ENCODE assay signal across 21 cellular contexts in genomic region chr6:160160929-160161646, GRCh38. TPM values are rescaled to one million over a fixed set of nuclear protein-coding genes. Genes with fewer than 3 reads are reported as not detected.
DNase-seq lines count a peak whose midpoint lies in the region; ATAC-seq and TF ChIP-seq lines count a peak whose summit lies in the region.
"Had no signal": no experiment of that assay in that cellular context is flagged by ENCODE, and none has a peak within 500 bp of the region (broad histone marks: within the 10 kb centered on the region; RNA-seq: fewer than 3 reads in every experiment).

No MANE protein-coding gene starts in this region.

- no peak overlapping the region for H3K4me3 ChIP-seq in right atrium auricular region
- no peak overlapping the region for H3K4me3 ChIP-seq in heart left ventricle
- H3K4me3 ChIP-seq: BLaER1, PC-9, SJCRH30 had no signal

- WGBS in heart left ventricle, 4 donors: 80 to 84% (median 81%) methylated on average over 14 to 15 of the region's 15 CpGs

- H3K27me3 ChIP-seq in right atrium auricular region (no peaks in the 10 kb centered on the region), heart left ventricle (no peaks in the 10 kb centered on the region)
- H3K27me3 ChIP-seq: BLaER1, SJCRH30 had no signal

- H3K36me3 ChIP-seq in right atrium auricular region: no peaks in the 10 kb centered on the region
- H3K36me3 ChIP-seq in heart left ventricle: no peaks in the 10 kb centered on the region
- H3K36me3 ChIP-seq: BLaER1, SJCRH30 had no signal

- peak overlapping the region; percentile 51 for H3K27ac Mint-ChIP-seq in neural crest cell (ENCODE audit: unreplicated experiment)
- H3K27ac Mint-ChIP-seq: HFFc6 had no signal

- H3K27ac ChIP-seq in right atrium auricular region (no peak overlapping the region), heart left ventricle (no peak overlapping the region)
- H3K27ac ChIP-seq: BLaER1, PC-9, SJCRH30 had no signal

- H3K4me3 Mint-ChIP-seq in neural crest cell: no peak overlapping the region
- H3K4me3 Mint-ChIP-seq: CD8-positive, alpha-beta memory T cell; HFFc6 had no signal

- H3K36me3 Mint-ChIP-seq in neural crest cell (ENCODE audit: low read depth): peaks cover 5% of the 10 kb centered on the region

- TF ChIP-seq CTCF in right atrium auricular region (IDR thresholded peaks at IDR 0.05) (no peak), heart left ventricle (IDR thresholded peaks at IDR 0.05) (no peak), neural crest cell (conservative IDR thresholded peaks at IDR 0.05) (no peak)

- TF ChIP-seq POLR2A in heart left ventricle (IDR thresholded peaks at IDR 0.05): no peak

- ATAC-seq in heart left ventricle (no peak), left colon (peak; percentile 49), GM21423 (IDR thresholded peaks at IDR 0.05; ENCODE audit: unreplicated experiment) (no peak), HG03378 (IDR thresholded peaks at IDR 0.05; ENCODE audit: unreplicated experiment) (no peak)

- H3K9me3 ChIP-seq in right atrium auricular region: no peaks in the 10 kb centered on the region
- no peaks in the 10 kb centered on the region for H3K9me3 ChIP-seq in heart left ventricle

- intact Hi-C loops in heart left ventricle (cut with DNase I): no loop called here
- intact Hi-C loops in left colon (cut with DNase I, micrococcal nuclease): no loop called here

- no peaks in the 10 kb centered on the region for H3K9me3 Mint-ChIP-seq in neural crest cell

- H3K4me1 Mint-ChIP-seq in neural crest cell: peaks cover 7% of the 10 kb centered on the region
- H3K4me1 Mint-ChIP-seq: CD8-positive, alpha-beta memory T cell had no signal

- H3K4me1 ChIP-seq in right atrium auricular region (no peaks in the 10 kb centered on the region), heart left ventricle (peaks cover 0 to 4% (median 0%) of the 10 kb centered on the region in 12 donors)
- H3K4me1 ChIP-seq: BLaER1, SJCRH30 had no signal

- DNase-seq in right atrium auricular region (ENCODE audit: low spot score): peak; percentile 43
- DNase-seq in heart left ventricle: no peak
- no peak for DNase-seq in left colon
- no peak for DNase-seq in neural crest cell (ENCODE audit: low read depth, low spot score)
- DNase-seq in NCI-H2196 (lab: John Stamatoyannopoulos, UW; ENCODE audit: unreplicated experiment): no peak
- DNase-seq in activated T-cell treated with anti-CD3 and anti-CD28 coated beads, Interleukin-2, amount 50 U/mL, for 1 hour: no peak
- DNase-seq: 8988T; CD8-positive, alpha-beta memory T cell; DND-41; HFFc6; Karpas-422; NCI-H1105 treated with DMSO at 0.1 percent for 48 hours; NCI-H187; NCI-H446 treated with DMSO at 0.1 percent for 48 hours; NCI-H748 treated with DMSO at 0.1 percent for 48 hours had no signal

- no peaks in the 10 kb centered on the region for H3K27me3 Mint-ChIP-seq in neural crest cell (ENCODE audit: low read depth)

RNA-seq across cellular contexts. Expression of gene SLC22A1, which starts 39.5 kb away (rescaled TPM):
- total RNA-seq in right atrium auricular region (not detected), heart left ventricle (1 to 10 TPM in 1 of 9 donors, under 1 TPM in 4, not detected in 4; 0.29 to 1.4 (median 0.42) TPM), left colon (1 to 10 TPM; 1.5 to 3.1 TPM), neural crest cell (1.7 and 2.1 TPM in 2 replicates)
- under 1 TPM; 0.10 to 0.23 TPM for polyA plus RNA-seq in heart left ventricle
- total RNA-seq: H4, PC-9 had no signal
